ENCODE assay signal across 8 cellular contexts in the genomic region with DNA sequence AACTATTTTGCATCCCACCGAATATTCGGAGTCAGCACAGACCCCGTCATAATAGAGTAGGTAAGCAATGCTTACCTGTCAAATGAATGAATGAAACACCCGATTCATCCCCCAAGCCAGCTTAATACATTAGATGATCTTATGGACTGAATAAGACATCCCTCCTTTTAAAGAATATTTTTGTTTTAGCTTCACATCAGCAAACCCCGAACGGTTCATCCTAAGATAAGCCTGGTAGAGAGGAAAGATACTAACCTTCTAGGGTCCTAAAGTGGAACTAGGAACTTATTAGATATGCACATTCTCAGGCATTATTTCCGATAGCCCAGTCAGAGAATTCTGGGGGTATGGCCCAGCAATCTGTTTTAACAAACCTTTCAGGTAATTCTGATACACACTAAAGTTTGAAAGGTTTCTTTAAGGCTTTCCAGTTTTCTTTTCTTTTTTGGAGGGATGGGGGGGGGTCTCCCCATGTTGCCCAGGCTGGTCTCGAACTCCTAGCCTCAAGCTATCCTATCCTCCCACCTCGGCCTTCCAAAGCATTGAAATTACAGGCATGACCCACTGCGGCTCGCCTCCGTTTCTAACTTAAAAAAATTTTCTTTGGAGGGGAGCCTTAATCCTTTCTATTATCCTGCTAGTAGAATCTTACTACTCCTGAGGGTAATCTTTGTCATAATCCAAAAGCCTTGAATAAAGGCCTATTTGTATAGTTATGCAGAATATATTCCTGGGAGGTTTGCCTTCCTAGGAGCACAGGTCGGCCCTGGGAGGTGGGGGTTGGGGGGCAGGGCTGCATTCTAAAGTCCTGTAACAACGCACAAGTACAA. TPM values are rescaled to one million over a fixed set of nuclear protein-coding genes. Genes with fewer than 3 reads are reported as not detected.
DNase-seq lines count a peak whose midpoint lies in the region; ATAC-seq and TF ChIP-seq lines count a peak whose summit lies in the region.

No MANE protein-coding gene starts in this region.

- no peaks in the 10 kb centered on the region for H3K27me3 ChIP-seq in AG04450 (ENCODE audit: control insufficient read depth, insufficient read depth, low read length)
- H3K27me3 ChIP-seq in dorsolateral prefrontal cortex = no peaks in the 10 kb centered on the region
- H3K27me3 ChIP-seq in muscle layer of duodenum (ENCODE audit: low read depth, low read length) = no peaks in the 10 kb centered on the region

- CTCF ChIA-PET in AG04450 (lab: Charles Lee) = interaction anchor here (1.0 kb wide), 1 partner anchor 133 kb away, joined by 3 read pairs; a partner anchor contains a TSS

- peaks cover 0 to 9% of the 10 kb centered on the region in 2 donors for H3K36me3 ChIP-seq in muscle layer of duodenum (ENCODE audit: control insufficient read depth in 1 of 2, insufficient read depth in 2 of 2, low read length in 2 of 2)

- DNase-seq in AG04450 (ENCODE audit: low read depth, low spot score) (no peak), LNCaP clone FGC (ENCODE audit: low read depth) (no peak), dorsolateral prefrontal cortex (no peak), A172 (ENCODE audit: low spot score) (no peak)

- ATAC-seq in HG03039 (IDR thresholded peaks at IDR 0.05; ENCODE audit: unreplicated experiment) = no peak
- no peak for ATAC-seq in HG03196 (IDR thresholded peaks at IDR 0.05; ENCODE audit: unreplicated experiment)
- no peak for ATAC-seq in HG03469 (IDR thresholded peaks at IDR 0.05; ENCODE audit: unreplicated experiment)

- no peak for TF ChIP-seq CTCF in AG04450 (IDR thresholded peaks at IDR 0.05; ENCODE audit: low read depth, low read length)
- no peak for TF ChIP-seq CTCF in LNCaP clone FGC (IDR thresholded peaks at IDR 0.05; ENCODE audit: control insufficient read depth, extremely low read depth, insufficient read depth)
- no peak for TF ChIP-seq CTCF in dorsolateral prefrontal cortex (IDR thresholded peaks at IDR 0.05 in 54 of 56, conservative IDR thresholded peaks at IDR 0.05 in 2 of 56; ENCODE audit: low read depth in 1 of 56, partially characterized antibody in 56 of 56)

- H3K27ac ChIP-seq in AG04450 (ENCODE audit: low read depth, low read length) = peak overlapping the region; percentile 95
- peak overlapping the region in 58 of 59 donors; percentile 74 to 98 (median 94) for H3K27ac ChIP-seq in dorsolateral prefrontal cortex
- peak overlapping the region; percentile 78 for H3K27ac ChIP-seq in muscle layer of duodenum (ENCODE audit: low read length)

- H3K4me3 ChIP-seq in AG04450 (ENCODE audit: low read depth, low read length) (peak overlapping the region; percentile 77), LNCaP clone FGC (ENCODE audit: low read depth, low read length) (peak overlapping the region; percentile 85), dorsolateral prefrontal cortex (peak overlapping the region; percentile 69 to 99 (median 89)), muscle layer of duodenum (ENCODE audit: low read depth in 1 of 2, low read length in 2 of 2) (peak overlapping the region; percentile 82 to 88)

- H3K9me3 ChIP-seq in AG04450 (ENCODE audit: control insufficient read depth, insufficient read depth, low read length) = peaks cover 2% of the 10 kb centered on the region; the same call in 1 of the 2 replicates
- no peaks in the 10 kb centered on the region for H3K9me3 ChIP-seq in muscle layer of duodenum (ENCODE audit: control insufficient read depth in 1 of 2, low read length in 2 of 2)

- intact Hi-C loops in dorsolateral prefrontal cortex (cut with DNase I) = loop anchor here in 1 of 2 donors (1.0 to 10.0 kb wide), 2 partner anchors 132 to 1834 kb away; a partner anchor contains a TSS

- POLR2A ChIA-PET in AG04450 (lab: Yijun Ruan, JAX) = interaction anchor here (0.6 to 1.8 kb wide), 4 partner anchors 18 to 133 kb away, joined by 3 to 19 read pairs (median 8); a partner anchor contains a TSS

- H3K4me1 ChIP-seq in muscle layer of duodenum (ENCODE audit: control insufficient read depth in 1 of 2, insufficient read depth in 2 of 2, low read length in 2 of 2) = peaks cover 19 to 53% of the 10 kb centered on the region in 2 donors

RNA-seq across cellular contexts. Expression of a gene that starts 1.0 kb away (rescaled TPM):
- polyA plus RNA-seq in AG04450 (2011; rRNA removed) = 371 and 536 TPM in 2 replicates
- 303 and 443 TPM in 2 replicates for polyA minus RNA-seq in AG04450 (2011; rRNA and poly(A)+ RNA removed)
- 100 to 1,000 TPM in 113 of 120 experiments, 10 to 100 TPM in 7; 89.6 to 176 (median 126) TPM for total RNA-seq in dorsolateral prefrontal cortex
- 402 and 425 TPM in 2 replicates for total RNA-seq in A172 (2014; rRNA removed; shearing (Covaris generic))
